8 cellular contexts compared by ENCODE assay signal in the genomic region with DNA sequence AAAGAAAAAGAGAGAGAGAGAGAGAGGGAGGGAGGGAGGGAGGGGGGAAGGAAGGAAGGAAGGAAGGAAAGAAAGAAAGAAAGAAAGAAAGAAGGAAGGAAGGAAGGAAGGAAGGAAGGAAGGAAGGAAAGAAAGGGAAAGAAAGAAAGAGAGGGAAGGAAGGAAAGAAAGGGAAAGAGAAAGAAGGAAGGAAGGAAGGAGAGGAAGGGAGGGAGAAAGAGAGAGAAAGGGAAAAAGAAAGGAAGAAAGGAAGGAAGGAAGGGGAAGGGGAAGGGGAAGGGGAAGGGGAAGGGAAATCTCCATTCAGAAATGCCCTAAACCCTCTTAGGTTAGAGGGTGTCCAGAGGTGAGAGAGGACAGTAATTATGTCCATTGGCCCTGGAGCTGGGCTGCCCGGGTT. TPM values are rescaled to one million over a fixed set of nuclear protein-coding genes. Genes with fewer than 3 reads are reported as not detected.
A peak's percentile ranks its signal among the peaks of the same experiment; 100 is the strongest.
DNase-seq lines count a peak whose midpoint lies in the region; TF ChIP-seq lines count a peak whose summit lies in the region.
"Not testable (repeated sequence)": the region's sequence is repeated elsewhere in the genome, so short reads cannot be mapped to it uniquely, and the experiment has no call there.
"Had no signal": no experiment of that assay in that cellular context is flagged by ENCODE, and none has a peak within 500 bp of the region (broad histone marks: within the 10 kb centered on the region; RNA-seq: fewer than 3 reads in every experiment).

No MANE protein-coding gene starts in this region.

- not testable (repeated sequence) for TF ChIP-seq CTCF in HEK293 (tag by site-specific recombination; IDR thresholded peaks at IDR 0.05); ascending aorta (IDR thresholded peaks at IDR 0.05); esophagus muscularis mucosa (IDR thresholded peaks at IDR 0.05); sigmoid colon (IDR thresholded peaks at IDR 0.05); tibial artery (IDR thresholded peaks at IDR 0.05); vagina (IDR thresholded peaks at IDR 0.05)

- H3K4me1 ChIP-seq in HEK293 (ENCODE audit: control insufficient read depth, insufficient read depth, low read length), result not testable (repeated sequence)
- peaks cover 3 to 71% of the 10 kb centered on the region in 2 donors for H3K4me1 ChIP-seq in ascending aorta
- peaks cover 8 to 95% (median 77%) of the 10 kb centered on the region in 4 donors for H3K4me1 ChIP-seq in esophagus muscularis mucosa
- peaks cover 0 to 59% (median 45%) of the 10 kb centered on the region in 4 donors for H3K4me1 ChIP-seq in sigmoid colon
- peaks cover 0 to 98% (median 53%) of the 10 kb centered on the region in 4 donors for H3K4me1 ChIP-seq in tibial artery
- peaks cover 25% of the 10 kb centered on the region for H3K4me1 ChIP-seq in vagina

- CTCF ChIA-PET in HEK293 (lab: Yijun Ruan, JAX), result not testable (repeated sequence)

- not testable (repeated sequence) for TF ChIP-seq POLR2A in esophagus muscularis mucosa (IDR thresholded peaks at IDR 0.05; ENCODE audit: low read depth); sigmoid colon (IDR thresholded peaks at IDR 0.05); vagina (IDR thresholded peaks at IDR 0.05)

- H3K4me3 ChIP-seq in HEK293 (ENCODE audit: low read depth, low read length); ascending aorta; esophagus muscularis mucosa; sigmoid colon; tibial artery; vagina: not testable (repeated sequence)

- H3K27me3 ChIP-seq in ascending aorta, esophagus muscularis mucosa, sigmoid colon, tibial artery, vagina: not testable (repeated sequence)

- not testable (repeated sequence) for H3K36me3 ChIP-seq in HEK293 (ENCODE audit: control insufficient read depth in 2 of 2, insufficient read depth in 1 of 2, low read length in 2 of 2); vagina
- H3K36me3 ChIP-seq in ascending aorta, result peaks cover 16 to 41% of the 10 kb centered on the region in 2 donors
- H3K36me3 ChIP-seq in esophagus muscularis mucosa, result peaks cover 0 to 16% (median 0%) of the 10 kb centered on the region in 4 donors
- peaks cover 0 to 21% (median 5%) of the 10 kb centered on the region in 4 donors for H3K36me3 ChIP-seq in sigmoid colon
- H3K36me3 ChIP-seq in tibial artery, result peaks cover 5 to 36% (median 6%) of the 10 kb centered on the region in 3 donors

- not testable (repeated sequence) for H3K27ac ChIP-seq in HEK293 (ENCODE audit: extremely low read depth, low read depth, low read length)
- peak overlapping the region; percentile 88 to 93 for H3K27ac ChIP-seq in ascending aorta
- H3K27ac ChIP-seq in esophagus muscularis mucosa (replicated peaks in 1 of 4), result peak overlapping the region; percentile 25 to 86 (median 74)
- peak overlapping the region; percentile 34 to 84 (median 48) for H3K27ac ChIP-seq in sigmoid colon
- peak overlapping the region; percentile 86 to 89 for H3K27ac ChIP-seq in tibial artery
- H3K27ac ChIP-seq in vagina, result peak overlapping the region; percentile 35

- 92% methylated on average over 1 of the region's 1 CpG for WGBS in esophagus muscularis mucosa
- 80 to 94% methylated on average over 1 of the region's 1 CpG for WGBS in sigmoid colon, 2 donors

- intact Hi-C loops in ascending aorta (cut with DNase I); esophagus muscularis mucosa (cut with DNase I); sigmoid colon (cut with DNase I); tibial artery (cut with DNase I; ENCODE audit: low total_unique reads); vagina (cut with DNase I): not testable (repeated sequence)

- TF ChIP-seq EP300 in esophagus muscularis mucosa (IDR thresholded peaks at IDR 0.05); sigmoid colon (IDR thresholded peaks at IDR 0.05): not testable (repeated sequence)

- not testable (repeated sequence) for DNase-seq in ascending aorta (ENCODE audit: low spot score in 2 of 2); esophagus muscularis mucosa (ENCODE audit: extremely low spot score); sigmoid colon; tibial artery; vagina (ENCODE audit: extremely low spot score in 2 of 2)

- POLR2A ChIA-PET in HEK293 (lab: Yijun Ruan, JAX), result not testable (repeated sequence)

- not testable (repeated sequence) for H3K9me3 ChIP-seq in HEK293 (ENCODE audit: control insufficient read depth, insufficient read depth, low read depth, low read length); ascending aorta; esophagus muscularis mucosa; sigmoid colon; tibial artery; vagina

TF ChIP-seq in HEK293, 187 proteins besides CTCF, POLR2A, EP300 and RAD21:
- TF ChIP-seq ZNF366 (tag by site-specific recombination; conservative IDR thresholded peaks at IDR 0.05) (peak; percentile 84), PRDM1 (tag by site-specific recombination; IDR thresholded peaks at IDR 0.05) (peak; percentile 71; the same call in 1 of the 2 replicates)

RNA-seq across cellular contexts. Expression of gene IRAG1, which starts 13.3 kb away (rescaled TPM):
- total RNA-seq in ascending aorta (236 TPM), esophagus muscularis mucosa (100 to 1,000 TPM; 205 to 338 (median 276) TPM), sigmoid colon (100 to 1,000 TPM in 3 of 4 donors, 10 to 100 TPM in 1; 96.1 to 153 (median 125) TPM), vagina (18.2 TPM)
- 10 to 100 TPM in 1 of 3 donors, 1 to 10 TPM in 2; 1.8 to 10.6 (median 2.3) TPM for polyA plus RNA-seq in sigmoid colon
- total RNA-seq: CD4-positive, CD25-positive, alpha-beta regulatory T cell; CD8-positive, alpha-beta T cell had no signal
- polyA plus RNA-seq: CD4-positive, CD25-positive, alpha-beta regulatory T cell had no signal
